ENCODE assay signal across 8 cellular contexts in the genomic region with DNA sequence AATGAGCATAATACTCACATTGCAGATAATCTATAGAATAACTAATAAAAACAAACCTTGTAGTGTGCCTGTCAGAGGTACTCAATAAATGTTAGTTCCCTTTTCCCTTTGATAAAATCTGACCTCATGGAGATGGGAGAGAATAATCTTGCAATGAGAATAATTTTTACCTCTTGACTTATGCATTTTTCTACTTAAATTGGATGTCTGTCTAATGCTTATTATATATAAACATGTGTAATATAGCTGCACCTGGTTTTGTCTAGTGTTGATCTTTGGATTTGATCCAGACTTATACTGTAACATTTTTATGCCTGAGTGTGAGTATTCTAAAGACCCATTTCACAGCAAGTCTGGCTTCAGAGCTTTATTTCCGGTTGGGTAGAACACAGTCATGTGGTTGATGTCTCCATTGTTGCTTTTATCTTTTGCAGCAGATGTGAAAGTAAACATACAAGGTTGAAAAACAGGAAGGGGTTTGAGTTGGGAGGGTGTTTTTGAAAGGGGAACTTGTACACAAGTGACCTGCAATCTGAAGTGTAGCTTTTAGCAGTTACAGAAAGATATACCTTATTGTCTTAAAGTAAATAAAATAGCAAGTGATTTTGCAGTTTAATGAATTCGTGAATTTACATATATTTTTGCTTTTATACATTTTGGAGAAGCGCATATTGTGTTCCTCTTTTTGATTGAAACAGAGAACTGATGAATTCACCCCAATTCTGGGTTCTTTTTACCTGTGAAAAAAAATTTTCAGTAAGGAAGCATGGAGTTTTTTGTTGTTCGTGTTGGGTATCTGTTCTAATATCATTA. TPM values are rescaled to one million over a fixed set of nuclear protein-coding genes. Genes with fewer than 3 reads are reported as not detected.
DNase-seq lines count a peak whose midpoint lies in the region; ATAC-seq and TF ChIP-seq lines count a peak whose summit lies in the region.

No MANE protein-coding gene starts in this region.

- H3K9me3 ChIP-seq in lower lobe of right lung, result no peaks in the 10 kb centered on the region

- H3K36me3 ChIP-seq in lower lobe of right lung, result no peaks in the 10 kb centered on the region

- peak; percentile 82 for ATAC-seq in HG02610 (IDR thresholded peaks at IDR 0.05; ENCODE audit: unreplicated experiment)
- peak; percentile 90 for ATAC-seq in activated CD8-positive, alpha-beta T cell treated with anti-CD3 and anti-CD28 coated beads, Interleukin-2, amount 10 ng/mL, durations not matched to agents 7 days and 5 days
- ATAC-seq in lower lobe of right lung, result peak; percentile 81 to 82

- H3K27me3 ChIP-seq in lower lobe of right lung (ENCODE audit: low read depth), result no peaks in the 10 kb centered on the region

- H3K27me3 Mint-ChIP-seq in activated CD8-positive, alpha-beta T cell treated with anti-CD3 and anti-CD28 coated beads, Interleukin-2, amount 10 ng/mL, durations not matched to agents 7 days and 5 days (ENCODE audit: low read depth), result no peaks in the 10 kb centered on the region

- peak overlapping the region; percentile 67 for H3K4me3 Mint-ChIP-seq in activated CD8-positive, alpha-beta T cell treated with anti-CD3 and anti-CD28 coated beads, Interleukin-2, amount 10 ng/mL, durations not matched to agents 7 days and 5 days

- no peaks in the 10 kb centered on the region for H3K9me3 Mint-ChIP-seq in activated CD8-positive, alpha-beta T cell treated with anti-CD3 and anti-CD28 coated beads, Interleukin-2, amount 10 ng/mL, durations not matched to agents 7 days and 5 days (ENCODE audit: insufficient read depth)

- no peak for TF ChIP-seq CTCF in lower lobe of right lung (IDR thresholded peaks at IDR 0.05)

- peak overlapping the region; percentile 90 for H3K27ac Mint-ChIP-seq in activated CD8-positive, alpha-beta T cell treated with anti-CD3 and anti-CD28 coated beads, Interleukin-2, amount 10 ng/mL, durations not matched to agents 7 days and 5 days

- peak; percentile 45 for DNase-seq in stimulated activated CD4-positive, alpha-beta T cell treated with anti-CD3 and anti-CD28 coated beads, Interleukin-4, amount 100 ng/mL, for 24 hours
- no peak for DNase-seq in stimulated activated CD4-positive, alpha-beta T cell treated with anti-CD3 and anti-CD28 coated beads, Interleukin-4, amount 100 ng/mL, for 1 hour
- DNase-seq in MV-4-11 (lab: John Stamatoyannopoulos, UW) (peak; percentile 92), lower lobe of right lung (no peak), DMS114 treated with DMSO at 0.1 percent for 48 hours (lab: John Stamatoyannopoulos, UW; ENCODE audit: unreplicated experiment) (no peak), C1 segment of cervical spinal cord (lab: John Stamatoyannopoulos, UW) (no peak)
- DNase-seq in activated CD8-positive, alpha-beta T cell treated with anti-CD3 and anti-CD28 coated beads, Interleukin-2, amount 10 ng/mL, durations not matched to agents 7 days and 5 days, result peak; percentile 67

- H3K4me3 ChIP-seq in lower lobe of right lung, result peak overlapping the region; percentile 12

- POLR2A ChIA-PET in activated CD8-positive, alpha-beta T cell treated with anti-CD3 and anti-CD28 coated beads, Interleukin-2, amount 10 ng/mL, durations not matched to agents 7 days and 5 days (lab: Charles Lee), result interaction anchor here (1.0 to 3.5 kb wide), 4 partner anchors 12 to 255 kb away, joined by 3 to 27 read pairs (median 6); a partner anchor contains a TSS

- peaks cover 29% of the 10 kb centered on the region for H3K4me1 ChIP-seq in lower lobe of right lung

- H3K27ac ChIP-seq in lower lobe of right lung, result peak overlapping the region; percentile 55

- H3K4me1 Mint-ChIP-seq in activated CD8-positive, alpha-beta T cell treated with anti-CD3 and anti-CD28 coated beads, Interleukin-2, amount 10 ng/mL, durations not matched to agents 7 days and 5 days (ENCODE audit: low read depth), result peaks cover 38% of the 10 kb centered on the region

- intact Hi-C loops in lower lobe of right lung (cut with DNase I), result no loop called here

- CTCF ChIA-PET in activated CD8-positive, alpha-beta T cell treated with anti-CD3 and anti-CD28 coated beads, Interleukin-2, amount 10 ng/mL, durations not matched to agents 7 days and 5 days (lab: Charles Lee), result interaction anchor here (0.5 to 2.1 kb wide), 5 partner anchors 31 to 275 kb away, joined by 3 to 9 read pairs (median 4); no protein-coding TSS in a partner anchor

- peaks cover 10% of the 10 kb centered on the region for H3K36me3 Mint-ChIP-seq in activated CD8-positive, alpha-beta T cell treated with anti-CD3 and anti-CD28 coated beads, Interleukin-2, amount 10 ng/mL, durations not matched to agents 7 days and 5 days (ENCODE audit: low read depth)

RNA-seq across cellular contexts. Expression of a gene that starts 12.5 kb away (rescaled TPM):
- 10 to 100 TPM; 94.5 to 95.4 TPM for total RNA-seq in activated CD8-positive, alpha-beta T cell treated with anti-CD3 and anti-CD28 coated beads, Interleukin-2, amount 10 ng/mL, durations not matched to agents 7 days and 5 days
- 58.6 TPM for total RNA-seq in lower lobe of right lung

Comparison
In these comparisons a context has a peak if more than half of its experiments do, and no peak if none do; other contexts are left out.
1. DNase-seq: peak in stimulated activated CD4-positive, alpha-beta T cell treated with anti-CD3 and anti-CD28 coated beads, Interleukin-4, amount 100 ng/mL, for 24 hours (single experiment), MV-4-11 (single experiment) and activated CD8-positive, alpha-beta T cell treated with anti-CD3 and anti-CD28 coated beads, Interleukin-2, amount 10 ng/mL, durations not matched to agents 7 days and 5 days (single experiment); none in stimulated activated CD4-positive, alpha-beta T cell treated with anti-CD3 and anti-CD28 coated beads, Interleukin-4, amount 100 ng/mL, for 1 hour (single experiment), lower lobe of right lung (single experiment), DMS114 treated with DMSO at 0.1 percent for 48 hours (single experiment) and C1 segment of cervical spinal cord (0 of 14).
2. Peak in every context shown above with its lines, with median percentiles within 50 percentile points of each other: ATAC-seq.